ENCODE assay signal across 1 cellular context in the genomic region with DNA sequence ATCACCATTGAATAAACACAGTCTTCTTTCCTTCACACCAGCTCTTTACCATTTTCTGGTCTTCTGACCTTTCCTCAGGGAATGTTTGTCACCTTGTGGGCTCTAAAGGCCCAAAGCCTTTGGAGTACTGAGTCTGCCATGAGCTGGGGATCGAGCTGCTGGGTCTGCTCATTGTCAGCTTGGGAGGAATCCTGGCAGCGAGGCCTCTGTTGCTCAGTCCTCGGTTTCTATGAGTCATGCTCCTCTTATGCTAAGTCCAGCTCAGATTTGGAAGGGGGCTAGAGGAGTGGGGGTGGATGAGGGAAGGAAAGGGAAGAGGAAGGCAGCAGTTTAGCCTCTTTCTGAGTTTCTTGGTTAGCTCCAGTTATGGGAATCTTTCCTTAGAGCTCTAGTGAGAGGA.
TF ChIP-seq lines count a peak whose summit lies in the region.

No MANE protein-coding gene starts in this region.

TF ChIP-seq in WTC11, 78 proteins besides CTCF, POLR2A, EP300 and RAD21 (continued from another document):
- TF ChIP-seq, protein P1, sequence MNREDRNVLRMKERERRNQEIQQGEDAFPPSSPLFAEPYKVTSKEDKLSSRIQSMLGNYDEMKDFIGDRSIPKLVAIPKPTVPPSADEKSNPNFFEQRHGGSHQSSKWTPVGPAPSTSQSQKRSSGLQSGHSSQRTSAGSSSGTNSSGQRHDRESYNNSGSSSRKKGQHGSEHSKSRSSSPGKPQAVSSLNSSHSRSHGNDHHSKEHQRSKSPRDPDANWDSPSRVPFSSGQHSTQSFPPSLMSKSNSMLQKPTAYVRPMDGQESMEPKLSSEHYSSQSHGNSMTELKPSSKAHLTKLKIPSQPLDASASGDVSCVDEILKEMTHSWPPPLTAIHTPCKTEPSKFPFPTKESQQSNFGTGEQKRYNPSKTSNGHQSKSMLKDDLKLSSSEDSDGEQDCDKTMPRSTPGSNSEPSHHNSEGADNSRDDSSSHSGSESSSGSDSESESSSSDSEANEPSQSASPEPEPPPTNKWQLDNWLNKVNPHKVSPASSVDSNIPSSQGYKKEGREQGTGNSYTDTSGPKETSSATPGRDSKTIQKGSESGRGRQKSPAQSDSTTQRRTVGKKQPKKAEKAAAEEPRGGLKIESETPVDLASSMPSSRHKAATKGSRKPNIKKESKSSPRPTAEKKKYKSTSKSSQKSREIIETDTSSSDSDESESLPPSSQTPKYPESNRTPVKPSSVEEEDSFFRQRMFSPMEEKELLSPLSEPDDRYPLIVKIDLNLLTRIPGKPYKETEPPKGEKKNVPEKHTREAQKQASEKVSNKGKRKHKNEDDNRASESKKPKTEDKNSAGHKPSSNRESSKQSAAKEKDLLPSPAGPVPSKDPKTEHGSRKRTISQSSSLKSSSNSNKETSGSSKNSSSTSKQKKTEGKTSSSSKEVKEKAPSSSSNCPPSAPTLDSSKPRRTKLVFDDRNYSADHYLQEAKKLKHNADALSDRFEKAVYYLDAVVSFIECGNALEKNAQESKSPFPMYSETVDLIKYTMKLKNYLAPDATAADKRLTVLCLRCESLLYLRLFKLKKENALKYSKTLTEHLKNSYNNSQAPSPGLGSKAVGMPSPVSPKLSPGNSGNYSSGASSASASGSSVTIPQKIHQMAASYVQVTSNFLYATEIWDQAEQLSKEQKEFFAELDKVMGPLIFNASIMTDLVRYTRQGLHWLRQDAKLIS (CRISPR knock-in tag; IDR thresholded peaks at IDR 0.05; ENCODE audit: borderline replicate concordance), result no peak
- TF ChIP-seq CREM (CRISPR knock-in tag; IDR thresholded peaks at IDR 0.05), result no peak
- TF ChIP-seq ZNF263 (CRISPR knock-in tag; IDR thresholded peaks at IDR 0.05; ENCODE audit: low read depth), result no peak
- TF ChIP-seq, protein P2, sequence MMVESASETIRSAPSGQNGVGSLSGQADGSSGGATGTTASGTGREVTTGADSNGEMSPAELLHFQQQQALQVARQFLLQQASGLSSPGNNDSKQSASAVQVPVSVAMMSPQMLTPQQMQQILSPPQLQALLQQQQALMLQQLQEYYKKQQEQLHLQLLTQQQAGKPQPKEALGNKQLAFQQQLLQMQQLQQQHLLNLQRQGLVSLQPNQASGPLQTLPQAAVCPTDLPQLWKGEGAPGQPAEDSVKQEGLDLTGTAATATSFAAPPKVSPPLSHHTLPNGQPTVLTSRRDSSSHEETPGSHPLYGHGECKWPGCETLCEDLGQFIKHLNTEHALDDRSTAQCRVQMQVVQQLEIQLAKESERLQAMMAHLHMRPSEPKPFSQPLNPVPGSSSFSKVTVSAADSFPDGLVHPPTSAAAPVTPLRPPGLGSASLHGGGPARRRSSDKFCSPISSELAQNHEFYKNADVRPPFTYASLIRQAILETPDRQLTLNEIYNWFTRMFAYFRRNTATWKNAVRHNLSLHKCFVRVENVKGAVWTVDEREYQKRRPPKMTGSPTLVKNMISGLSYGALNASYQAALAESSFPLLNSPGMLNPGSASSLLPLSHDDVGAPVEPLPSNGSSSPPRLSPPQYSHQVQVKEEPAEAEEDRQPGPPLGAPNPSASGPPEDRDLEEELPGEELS (CRISPR knock-in tag; IDR thresholded peaks at IDR 0.05), result no peak
- no peak for TF ChIP-seq TEAD4 (CRISPR knock-in tag; IDR thresholded peaks at IDR 0.05)
- TF ChIP-seq, protein P3, sequence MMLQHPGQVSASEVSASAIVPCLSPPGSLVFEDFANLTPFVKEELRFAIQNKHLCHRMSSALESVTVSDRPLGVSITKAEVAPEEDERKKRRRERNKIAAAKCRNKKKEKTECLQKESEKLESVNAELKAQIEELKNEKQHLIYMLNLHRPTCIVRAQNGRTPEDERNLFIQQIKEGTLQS (CRISPR knock-in tag; conservative IDR thresholded peaks at IDR 0.05), result no peak
